Comparison of ENCODE assay signal across 9 cellular contexts in genomic region chr19:54203151-54203611, GRCh38. TPM values are rescaled to one million over a fixed set of nuclear protein-coding genes. Genes with fewer than 3 reads are reported as not detected.
DNase-seq lines count a peak whose midpoint lies in the region; ATAC-seq and TF ChIP-seq lines count a peak whose summit lies in the region.
"Had no signal": no experiment of that assay in that cellular context is flagged by ENCODE, and none has a peak within 500 bp of the region (broad histone marks: within the 10 kb centered on the region; RNA-seq: fewer than 3 reads in every experiment).

No MANE protein-coding gene starts in this region.

- in situ Hi-C loops in ACHN (cut with HindIII; ENCODE audit: low pct_ligation_motif_present, low pct_unique_long_range_greater_than_20kb, low sequenced_read_pairs), result no loop called here

- no peaks in the 10 kb centered on the region for H3K9me3 ChIP-seq in body of pancreas
- H3K9me3 ChIP-seq in mononuclear cell (ENCODE audit: low read depth, low read length), result no peaks in the 10 kb centered on the region
- no peaks in the 10 kb centered on the region for H3K9me3 ChIP-seq in WERI-Rb-1 (ENCODE audit: severe bottlenecking)

- TF ChIP-seq CTCF in HFFc6 (IDR thresholded peaks at IDR 0.05), result no peak
- TF ChIP-seq CTCF in body of pancreas (IDR thresholded peaks at IDR 0.05), result no peak
- no peak for TF ChIP-seq CTCF in WERI-Rb-1 (IDR thresholded peaks at IDR 0.05; ENCODE audit: low read depth, low read length)

- peaks cover 9% of the 10 kb centered on the region for H3K27me3 Mint-ChIP-seq in HFFc6 (ENCODE audit: insufficient read depth)

- H3K4me1 ChIP-seq in body of pancreas (peaks cover 75% of the 10 kb centered on the region), mononuclear cell (ENCODE audit: insufficient read depth, low read length) (peaks cover 81% of the 10 kb centered on the region)

- no peak overlapping the region for H3K4me3 ChIP-seq in body of pancreas
- peak overlapping the region; percentile 59 for H3K4me3 ChIP-seq in mononuclear cell (ENCODE audit: low read length)
- H3K4me3 ChIP-seq in WERI-Rb-1 (ENCODE audit: low read depth, low read length), result no peak overlapping the region

- peak overlapping the region; percentile 33 to 97 (median 94) for H3K27ac ChIP-seq in body of pancreas
- H3K27ac ChIP-seq in WERI-Rb-1, result no peak overlapping the region

- peaks cover 44% of the 10 kb centered on the region for H3K36me3 Mint-ChIP-seq in HFFc6 (ENCODE audit: low read depth)

- peaks cover 60% of the 10 kb centered on the region for H3K4me1 Mint-ChIP-seq in HFFc6 (ENCODE audit: low read depth)

- peak; percentile 4 for ATAC-seq in body of pancreas

- TF ChIP-seq POLR2A in body of pancreas (IDR thresholded peaks at IDR 0.05), result peak in 2 of 3 donors; percentile 33 to 39

- peak overlapping the region; percentile 96 for H3K4me3 Mint-ChIP-seq in HFFc6

- H3K27me3 ChIP-seq in body of pancreas, result no peaks in the 10 kb centered on the region
- H3K27me3 ChIP-seq in mononuclear cell (ENCODE audit: insufficient read depth, low read length), result no peaks in the 10 kb centered on the region
- no peaks in the 10 kb centered on the region for H3K27me3 ChIP-seq in WERI-Rb-1 (ENCODE audit: insufficient read depth, low read depth, severe bottlenecking)

- WGBS in body of pancreas, 2 donors, result 19 to 20% methylated on average over 8 to 9 of the region's 9 CpGs

- H3K36me3 ChIP-seq in body of pancreas (replicated peaks in 1 of 2; ENCODE audit: insufficient read depth in 1 of 2, low read depth in 2 of 2) (peaks cover 5 to 30% of the 10 kb centered on the region in 2 donors), WERI-Rb-1 (peaks cover 75% of the 10 kb centered on the region)

- peak overlapping the region; percentile 97 for H3K27ac Mint-ChIP-seq in HFFc6

- DNase-seq in ACHN (peak; percentile 76), HFFc6 (no peak), body of pancreas (peak; percentile 64 to 80 (median 78)), iPS-NIHi7 (ENCODE audit: extremely low spot score) (no peak), WERI-Rb-1 (no peak), HUDEP-2 (lab: John Stamatoyannopoulos, UW; ENCODE audit: unreplicated experiment in 76 of 76) (no peak), putamen (ENCODE audit: low spot score) (no peak)

- intact Hi-C loops in body of pancreas (cut with DNase I), result no loop called here

- peaks cover 4% of the 10 kb centered on the region; the same call in 1 of the 2 replicates for H3K9me3 Mint-ChIP-seq in HFFc6

RNA-seq across cellular contexts. Expression of gene RPS9, which starts 2.5 kb away (rescaled TPM):
- total RNA-seq in HFFc6 (2021; fragmentation: NEBNext Ultra II Directional; extraction: Animal tissue kit (Norgen Biotek cat#: 25700)), result 1,000 to 10,000 TPM; 1,015 to 1,196 (median 1,082) TPM
- total RNA-seq in body of pancreas, result 1,000 to 10,000 TPM; 1,319 to 1,729 TPM
- total RNA-seq in mononuclear cell, result 2,589 TPM

RNA-seq across cellular contexts. Expression of gene TSEN34, which starts 12.1 kb away (rescaled TPM):
- 10 to 100 TPM; 51.2 to 58.8 (median 54.4) TPM for total RNA-seq in HFFc6 (2021; fragmentation: NEBNext Ultra II Directional; extraction: Animal tissue kit (Norgen Biotek cat#: 25700))
- total RNA-seq in body of pancreas (10 to 100 TPM; 33.9 to 56.6 TPM), mononuclear cell (15.5 TPM)

RNA-seq across cellular contexts. Expression of gene MBOAT7, which starts 13.8 kb away (rescaled TPM):
- total RNA-seq in HFFc6 (2021; fragmentation: NEBNext Ultra II Directional; extraction: Animal tissue kit (Norgen Biotek cat#: 25700)), result 100 to 1,000 TPM; 263 to 354 (median 313) TPM
- 10 to 100 TPM; 40.5 to 98.9 TPM for total RNA-seq in body of pancreas
- total RNA-seq in mononuclear cell, result 30.3 TPM

RNA-seq across cellular contexts. Expression of gene LILRB3, which starts 19.6 kb away (rescaled TPM):
- total RNA-seq in HFFc6 (2021; fragmentation: NEBNext Ultra II Directional; extraction: Animal tissue kit (Norgen Biotek cat#: 25700)), result not detected
- 1 to 10 TPM in 1 of 2 donors, under 1 TPM in 1; 0.33 to 2.1 TPM for total RNA-seq in body of pancreas
- 51.4 TPM for total RNA-seq in mononuclear cell
- total RNA-seq: bronchial epithelial cell had no signal

RNA-seq across cellular contexts. Expression of gene TMC4, which starts 30.2 kb away (rescaled TPM):
- total RNA-seq in HFFc6 (2021; fragmentation: NEBNext Ultra II Directional; extraction: Animal tissue kit (Norgen Biotek cat#: 25700)), result under 1 TPM; 0.43 to 0.70 (median 0.55) TPM
- total RNA-seq in body of pancreas, result 100 to 1,000 TPM in 1 of 2 donors, 10 to 100 TPM in 1; 57.3 to 126 TPM
- 0.31 TPM for total RNA-seq in mononuclear cell

Comparison
In these comparisons a context has a peak if more than half of its experiments do, and no peak if none do; other contexts are left out.
1. DNase-seq: peak in ACHN (single experiment) and body of pancreas (4 of 4); none in HFFc6 (single experiment), iPS-NIHi7 (single experiment), WERI-Rb-1 (single experiment), HUDEP-2 (0 of 76) and putamen (single experiment).